11 cellular contexts compared by ENCODE assay signal in genomic region chr21:36535618-36536241, GRCh38. TPM values are rescaled to one million over a fixed set of nuclear protein-coding genes. Genes with fewer than 3 reads are reported as not detected.
DNase-seq lines count a peak whose midpoint lies in the region; ATAC-seq and TF ChIP-seq lines count a peak whose summit lies in the region.
"Had no signal": no experiment of that assay in that cellular context is flagged by ENCODE, and none has a peak within 500 bp of the region (broad histone marks: within the 10 kb centered on the region; RNA-seq: fewer than 3 reads in every experiment).

No MANE protein-coding gene starts in this region.

- no peak overlapping the region for H2BK12ac ChIP-seq in trophoblast cell (ENCODE audit: low read length)

- H3K4ac ChIP-seq in trophoblast cell (ENCODE audit: low read depth, low read length) = no peak overlapping the region

- no peak overlapping the region for H3K4me3 Mint-ChIP-seq in GM23338
- H3K4me3 Mint-ChIP-seq: natural killer cell had no signal

- H3K36me3 Mint-ChIP-seq in GM23338 (ENCODE audit: low read depth) = no peaks in the 10 kb centered on the region
- H3K36me3 Mint-ChIP-seq: natural killer cell had no signal

- peaks cover 67% of the 10 kb centered on the region for H3K4me1 ChIP-seq in OCI-LY3 (ENCODE audit: low read length)
- H3K4me1 ChIP-seq in GM23338 (ENCODE audit: insufficient read depth) = peaks cover 12% of the 10 kb centered on the region; the same call in 1 of the 2 replicates
- H3K4me1 ChIP-seq in body of pancreas = no peaks in the 10 kb centered on the region
- no peaks in the 10 kb centered on the region for H3K4me1 ChIP-seq in trophoblast cell (ENCODE audit: control insufficient read depth in 1 of 2, insufficient read depth in 2 of 2, low read length in 2 of 2)
- H3K4me1 ChIP-seq in smooth muscle cell (ENCODE audit: low read depth) = no peaks in the 10 kb centered on the region
- H3K4me1 ChIP-seq: heart right ventricle had no signal

- no peak overlapping the region for H3K27ac Mint-ChIP-seq in GM23338
- H3K27ac Mint-ChIP-seq: natural killer cell had no signal

- no peak overlapping the region for H3K23ac ChIP-seq in trophoblast cell (ENCODE audit: low read length)

- peak overlapping the region; percentile 99 for H3K27ac ChIP-seq in OCI-LY3 (ENCODE audit: low read length)
- no peak overlapping the region for H3K27ac ChIP-seq in GM23338 (ENCODE audit: low read depth)
- H3K27ac ChIP-seq in body of pancreas = no peak overlapping the region
- H3K27ac ChIP-seq in trophoblast cell (ENCODE audit: low read depth, low read length) = no peak overlapping the region
- H3K27ac ChIP-seq in smooth muscle cell (ENCODE audit: low read depth) = no peak overlapping the region
- H3K27ac ChIP-seq: heart right ventricle had no signal

- no peak overlapping the region for H2AFZ ChIP-seq in OCI-LY3 (ENCODE audit: low read depth, low read length)
- H2AFZ ChIP-seq in GM23338 = no peak overlapping the region
- no peak overlapping the region for H2AFZ ChIP-seq in trophoblast cell (ENCODE audit: insufficient read depth, low read length, poor library complexity)
- H2AFZ ChIP-seq in smooth muscle cell (ENCODE audit: low read depth) = no peak overlapping the region

- no peak overlapping the region for H4K8ac ChIP-seq in trophoblast cell (ENCODE audit: low read depth, low read length)

- H3K9me2 ChIP-seq in GM23338 (ENCODE audit: insufficient read depth) = no peaks in the 10 kb centered on the region

- H3K14ac ChIP-seq in trophoblast cell (ENCODE audit: low read length) = no peak overlapping the region

- H3K4me3 ChIP-seq in OCI-LY3 (ENCODE audit: low read length) = peak overlapping the region; percentile 47
- H3K4me3 ChIP-seq in GM23338 = no peak overlapping the region
- H3K4me3 ChIP-seq in body of pancreas = no peak overlapping the region
- no peak overlapping the region for H3K4me3 ChIP-seq in trophoblast cell (ENCODE audit: low read depth, low read length)
- H3K4me3 ChIP-seq in smooth muscle cell = no peak overlapping the region
- H3K4me3 ChIP-seq: heart right ventricle had no signal

- no peak overlapping the region for H2BK120ac ChIP-seq in trophoblast cell (ENCODE audit: insufficient read depth, low read length, poor library complexity)

- H4K20me1 ChIP-seq in OCI-LY3 (ENCODE audit: insufficient read depth, low read length) (no peaks in the 10 kb centered on the region), GM23338 (replicated peaks; ENCODE audit: insufficient read depth) (no peaks in the 10 kb centered on the region), smooth muscle cell (ENCODE audit: low read depth) (no peaks in the 10 kb centered on the region)

- ATAC-seq in GM18511 (IDR thresholded peaks at IDR 0.05; ENCODE audit: unreplicated experiment) (peak; percentile 87), GM19467 (IDR thresholded peaks at IDR 0.05; ENCODE audit: unreplicated experiment) (peak; percentile 65), HG03045 (IDR thresholded peaks at IDR 0.05; ENCODE audit: unreplicated experiment) (peak; percentile 71), GM23338 (no peak; the same call in 2 of the 3 replicates), body of pancreas (no peak)
- ATAC-seq: heart right ventricle, natural killer cell had no signal

- H3F3A ChIP-seq in GM23338 (replicated peaks; ENCODE audit: low read depth) (no peaks in the 10 kb centered on the region), smooth muscle cell (ENCODE audit: low read depth) (no peaks in the 10 kb centered on the region)

- H3K18ac ChIP-seq in trophoblast cell (ENCODE audit: low read length) = no peak overlapping the region

- no peak overlapping the region for H4K12ac ChIP-seq in trophoblast cell (ENCODE audit: low read depth, low read length)

- H3K9me3 Mint-ChIP-seq in GM23338 = no peaks in the 10 kb centered on the region
- H3K9me3 Mint-ChIP-seq: natural killer cell had no signal

- peak overlapping the region; percentile 75 for H3K4me2 ChIP-seq in OCI-LY3 (ENCODE audit: low read length)
- no peak overlapping the region for H3K4me2 ChIP-seq in GM23338
- no peak overlapping the region for H3K4me2 ChIP-seq in trophoblast cell (ENCODE audit: low read length)
- no peak overlapping the region for H3K4me2 ChIP-seq in smooth muscle cell

- no peak overlapping the region for H4K91ac ChIP-seq in trophoblast cell (ENCODE audit: low read depth, low read length)

- 10 to 19% methylated on average over 6 of the region's 6 CpGs for WGBS in body of pancreas, 2 donors
- whole genome bisulfite sequencing in trophoblast cell (ENCODE audit: extremely low coverage, insufficient coverage, insufficient read length) = no CpG with 5 or more reads among the region's 6 CpGs
- WGBS in smooth muscle cell (ENCODE audit: low lambda C conversion rate) = 68% methylated on average over 6 of the region's 6 CpGs

- H3K36me3 ChIP-seq in OCI-LY3 (replicated peaks; ENCODE audit: low read depth, low read length) (peaks cover 46% of the 10 kb centered on the region), GM23338 (ENCODE audit: insufficient read depth) (no peaks in the 10 kb centered on the region), body of pancreas (replicated peaks in 1 of 2; ENCODE audit: insufficient read depth in 1 of 2, low read depth in 2 of 2) (no peaks in the 10 kb centered on the region), trophoblast cell (ENCODE audit: control insufficient read depth in 1 of 2, insufficient read depth in 2 of 2, low read length in 2 of 2) (no peaks in the 10 kb centered on the region), smooth muscle cell (ENCODE audit: low read depth) (no peaks in the 10 kb centered on the region)
- H3K36me3 ChIP-seq: heart right ventricle had no signal

- DNase-seq in GM23338 (ENCODE audit: low spot score) (no peak), body of pancreas (no peak), trophoblast cell (no peak), smooth muscle cell (lab: John Stamatoyannopoulos, UW; ENCODE audit: unreplicated experiment) (no peak)
- DNase-seq: heart right ventricle, natural killer cell had no signal

- H3K27me3 ChIP-seq in OCI-LY3 (ENCODE audit: low read depth, low read length) (no peaks in the 10 kb centered on the region), GM23338 (ENCODE audit: insufficient read depth) (no peaks in the 10 kb centered on the region), body of pancreas (no peaks in the 10 kb centered on the region), trophoblast cell (ENCODE audit: insufficient read depth, low read length) (no peaks in the 10 kb centered on the region), smooth muscle cell (ENCODE audit: low read depth) (no peaks in the 10 kb centered on the region)

- intact Hi-C loops in body of pancreas (cut with DNase I) = no loop called here

- peaks cover 5% of the 10 kb centered on the region; the same call in 2 of the 3 replicates for H3K4me1 Mint-ChIP-seq in GM23338

- TF ChIP-seq CTCF in OCI-LY3 (IDR thresholded peaks at IDR 0.05; ENCODE audit: low read depth, low read length) = no peak
- no peak for TF ChIP-seq CTCF in GM23338 (conservative IDR thresholded peaks at IDR 0.05; ENCODE audit: low read depth in 2 of 2)
- no peak for TF ChIP-seq CTCF in body of pancreas (IDR thresholded peaks at IDR 0.05)
- no peak for TF ChIP-seq CTCF in smooth muscle cell (IDR thresholded peaks at IDR 0.05; ENCODE audit: borderline replicate concordance, insufficient read depth, poor library complexity, severe bottlenecking)

- H3K9ac ChIP-seq in OCI-LY3 (ENCODE audit: low read length) (peak overlapping the region; percentile 73), trophoblast cell (ENCODE audit: low read length) (no peak overlapping the region), smooth muscle cell (ENCODE audit: low read depth) (no peak overlapping the region)

- peaks cover 9% of the 10 kb centered on the region for H3K27me3 Mint-ChIP-seq in GM23338 (ENCODE audit: insufficient read depth, low read depth, poor library complexity)

- H2AK5ac ChIP-seq in trophoblast cell (ENCODE audit: low read length) = no peak overlapping the region

- no peaks in the 10 kb centered on the region for H3K79me1 ChIP-seq in trophoblast cell (ENCODE audit: low read length)

- peaks cover 63% of the 10 kb centered on the region for H3K79me2 ChIP-seq in OCI-LY3 (ENCODE audit: low read length)
- H3K79me2 ChIP-seq in GM23338 (replicated peaks; ENCODE audit: insufficient read depth) = no peaks in the 10 kb centered on the region
- H3K79me2 ChIP-seq in trophoblast cell (ENCODE audit: control insufficient read depth, insufficient read depth, low read length, poor library complexity) = no peaks in the 10 kb centered on the region
- H3K79me2 ChIP-seq in smooth muscle cell (ENCODE audit: low read depth) = no peaks in the 10 kb centered on the region

- H3K9me3 ChIP-seq in OCI-LY3 (ENCODE audit: insufficient read depth, low read length) = no peaks in the 10 kb centered on the region
- H3K9me3 ChIP-seq in body of pancreas = no peaks in the 10 kb centered on the region
- H3K9me3 ChIP-seq in trophoblast cell (ENCODE audit: insufficient read depth, low read depth, low read length) = peaks cover 8% of the 10 kb centered on the region
- H3K9me3 ChIP-seq in smooth muscle cell (replicated peaks; ENCODE audit: low read depth) = no peaks in the 10 kb centered on the region
- H3K9me3 ChIP-seq: heart right ventricle had no signal

- no peak overlapping the region for H2BK5ac ChIP-seq in trophoblast cell (ENCODE audit: low read depth, low read length, poor library complexity)

- TF ChIP-seq POLR2A in body of pancreas (IDR thresholded peaks at IDR 0.05) = no peak

TF ChIP-seq in GM23338, 12 proteins besides CTCF, POLR2A, EP300 and RAD21 (continues in another document):
- TF ChIP-seq EZH2phosphoT487 (IDR thresholded peaks at IDR 0.05; ENCODE audit: unreplicated experiment) (no peak), ZNF114 (CRISPR knock-in tag; IDR thresholded peaks at IDR 0.05) (no peak), ZNF331 (CRISPR knock-in tag; IDR thresholded peaks at IDR 0.05; ENCODE audit: low read depth) (no peak)

RNA-seq across cellular contexts. Expression of gene CLDN14, which starts 55.8 kb away (rescaled TPM):
- not detected in 2 replicates for total RNA-seq in GM23338 (2014; rRNA removed; shearing (Covaris generic))
- polyA plus RNA-seq in GM23338 (2016; fragmentation: Nextera tagmentation; extraction: Ambion mirVana) (not detected in 2 replicates), smooth muscle cell (0.84 TPM in 1 of 2 replicates, not detected in the other)
- total RNA-seq in body of pancreas (under 1 TPM in 1 of 2 donors, not detected in 1; 0.26 TPM), smooth muscle cell (not detected in 2 replicates)
- polyA plus RNA-seq in trophoblast cell (2013) = 0.06 and 0.10 TPM in 2 replicates
- total RNA-seq: activated CD8-positive, alpha-beta memory T cell treated with anti-CD3 and anti-CD28 coated beads for 36 hours; heart right ventricle; natural killer cell had no signal

Comparison
In these comparisons a context has a peak if more than half of its experiments do, and no peak if none do; other contexts are left out.
1. ATAC-seq: peak in GM18511 (single experiment), GM19467 (single experiment) and HG03045 (single experiment); none in GM23338 (single experiment) and body of pancreas (single experiment).